ENCODE assay signal across 10 cellular contexts in the genomic region with DNA sequence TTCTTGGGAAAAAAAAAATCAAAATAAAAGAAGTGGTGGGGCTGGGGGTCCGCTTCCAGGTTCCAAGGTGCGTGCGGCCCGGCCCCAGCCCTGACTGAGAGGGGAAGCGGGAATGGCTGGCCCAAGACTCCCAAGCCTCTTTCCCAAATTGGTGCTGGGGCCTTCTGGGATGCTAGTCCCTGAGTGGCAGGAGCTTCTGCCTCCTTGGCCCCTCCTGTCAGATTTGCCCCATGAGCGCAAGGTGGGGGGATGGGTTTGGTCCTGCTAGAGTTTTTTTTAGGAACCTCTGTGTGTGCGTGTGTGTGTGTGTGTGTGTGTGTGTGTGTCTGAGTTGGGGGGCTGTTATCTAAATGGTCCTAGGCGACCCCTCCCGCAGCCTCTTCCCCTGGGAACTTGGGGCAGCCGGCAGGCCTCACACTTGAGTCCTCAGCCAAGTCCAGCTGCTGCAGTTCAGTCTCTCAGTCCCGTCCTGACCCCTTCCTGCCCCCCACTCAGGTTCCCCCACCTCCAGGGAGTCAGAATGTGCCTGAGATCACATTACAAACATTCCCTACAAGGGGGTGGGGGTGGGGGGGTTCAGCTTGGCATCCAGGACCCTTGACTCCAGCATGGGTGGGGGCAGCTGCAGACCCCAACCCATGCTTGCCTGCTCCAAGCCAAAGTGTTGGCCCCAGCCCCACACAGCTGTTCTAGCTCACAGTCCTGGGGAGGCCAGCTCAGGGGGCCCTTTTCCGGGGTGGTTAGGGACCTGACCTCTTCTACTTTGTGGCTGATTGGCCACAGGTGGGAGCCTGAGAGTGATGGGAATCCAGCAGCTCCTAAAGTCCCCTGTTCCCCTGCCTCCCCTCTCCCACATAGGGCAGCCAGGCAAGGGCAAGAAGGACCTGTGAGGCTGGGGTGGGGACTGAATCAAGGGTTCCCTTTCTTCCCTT. TPM values are rescaled to one million over a fixed set of nuclear protein-coding genes. Genes with fewer than 3 reads are reported as not detected.
DNase-seq lines count a peak whose midpoint lies in the region; ATAC-seq and TF ChIP-seq lines count a peak whose summit lies in the region.
"Had no signal": no experiment of that assay in that cellular context is flagged by ENCODE, and none has a peak within 500 bp of the region (broad histone marks: within the 10 kb centered on the region; RNA-seq: fewer than 3 reads in every experiment).

No MANE protein-coding gene starts in this region.

- POLR2A ChIA-PET in activated CD8-positive, alpha-beta T cell treated with anti-CD3 and anti-CD28 coated beads for 36 hours (lab: Charles Lee), result no interaction called here

- H3K4me3 Mint-ChIP-seq in activated CD8-positive, alpha-beta T cell treated with anti-CD3 and anti-CD28 coated beads for 36 hours, result no peak overlapping the region

- no peaks in the 10 kb centered on the region for H3K9me3 ChIP-seq in BLaER1
- H3K9me3 ChIP-seq in RWPE2 (ENCODE audit: severe bottlenecking), result no peaks in the 10 kb centered on the region
- H3K9me3 ChIP-seq in ovary, result no peaks in the 10 kb centered on the region
- H3K9me3 ChIP-seq: right lobe of liver had no signal

- TF ChIP-seq POLR2A in ovary (IDR thresholded peaks at IDR 0.05), result no peak

- no peaks in the 10 kb centered on the region for H3K27me3 Mint-ChIP-seq in activated CD8-positive, alpha-beta T cell treated with anti-CD3 and anti-CD28 coated beads for 36 hours

- peaks cover 16% of the 10 kb centered on the region for H3K4me1 Mint-ChIP-seq in activated CD8-positive, alpha-beta T cell treated with anti-CD3 and anti-CD28 coated beads for 36 hours (ENCODE audit: low read depth)

- H3K4me1 ChIP-seq in BLaER1 (peaks cover 66% of the 10 kb centered on the region), RWPE2 (ENCODE audit: insufficient read depth, poor library complexity, severe bottlenecking) (peaks cover 10% of the 10 kb centered on the region), ovary (ENCODE audit: insufficient read depth) (peaks cover 1% of the 10 kb centered on the region)
- H3K4me1 ChIP-seq: right lobe of liver had no signal

- H3K27ac Mint-ChIP-seq in activated CD8-positive, alpha-beta T cell treated with anti-CD3 and anti-CD28 coated beads for 36 hours, result no peak overlapping the region

- ATAC-seq in RWPE2 (ENCODE audit: low read depth) (no peak), GM21528 (IDR thresholded peaks at IDR 0.05; ENCODE audit: low FRiP score, unreplicated experiment) (no peak)
- ATAC-seq in activated CD8-positive, alpha-beta T cell treated with anti-CD3 and anti-CD28 coated beads for 36 hours, result no peak

- WGBS in ovary, 3 donors, result 48 to 64% (median 60%) methylated on average over 11 to 12 of the region's 12 CpGs

- TF ChIP-seq CTCF in RWPE2 (IDR thresholded peaks at IDR 0.05; ENCODE audit: poor library complexity, severe bottlenecking) (no peak), fibroblast of villous mesenchyme (IDR thresholded peaks at IDR 0.05; ENCODE audit: insufficient read depth, low read depth, low read length) (no peak), ovary (IDR thresholded peaks at IDR 0.05) (no peak)
- TF ChIP-seq CTCF in activated CD8-positive, alpha-beta T cell treated with anti-CD3 and anti-CD28 coated beads for 36 hours (IDR thresholded peaks at IDR 0.05), result no peak

- H3K27ac ChIP-seq in BLaER1 (peak overlapping the region; percentile 41), RWPE2 (ENCODE audit: poor library complexity, severe bottlenecking) (peak overlapping the region; percentile 83), ovary (no peak overlapping the region)
- H3K27ac ChIP-seq: right lobe of liver had no signal

- H3K4me2 ChIP-seq in BLaER1, result peak overlapping the region; percentile 83

- CTCF ChIA-PET in activated CD8-positive, alpha-beta T cell treated with anti-CD3 and anti-CD28 coated beads for 36 hours (lab: Charles Lee), result interaction anchor here (7.1 kb wide), 1 partner anchor 391 kb away, joined by 83 read pairs; no protein-coding TSS in a partner anchor

- peak overlapping the region; percentile 85 for H3K9ac ChIP-seq in BLaER1

- no peaks in the 10 kb centered on the region for H3K9me3 Mint-ChIP-seq in activated CD8-positive, alpha-beta T cell treated with anti-CD3 and anti-CD28 coated beads for 36 hours

- H3K4me3 ChIP-seq in BLaER1 (peak overlapping the region; percentile 80), RWPE2 (ENCODE audit: severe bottlenecking) (peak overlapping the region; percentile 91), fibroblast of villous mesenchyme (ENCODE audit: low read depth, low read length) (peak overlapping the region; percentile 72), ovary (peak overlapping the region; percentile 54)

- H3K36me3 Mint-ChIP-seq in activated CD8-positive, alpha-beta T cell treated with anti-CD3 and anti-CD28 coated beads for 36 hours (ENCODE audit: low read depth), result no peaks in the 10 kb centered on the region

- H3K27me3 ChIP-seq in BLaER1 (peaks cover 63% of the 10 kb centered on the region), RWPE2 (ENCODE audit: insufficient read depth, poor library complexity, severe bottlenecking) (no peaks in the 10 kb centered on the region), ovary (no peaks in the 10 kb centered on the region)
- H3K27me3 ChIP-seq: right lobe of liver had no signal

- intact Hi-C loops in ovary (cut with DNase I), result loop anchor here in 1 of 4 donors (5.0 kb wide), 1 partner anchor 230 kb away; no protein-coding TSS in a partner anchor
- intact Hi-C loops in activated CD8-positive, alpha-beta T cell treated with anti-CD3 and anti-CD28 coated beads for 36 hours (cut with micrococcal nuclease), result no loop called here

- TF ChIP-seq EP300 in ovary (IDR thresholded peaks at IDR 0.05), result no peak

- DNase-seq in RWPE2 (ENCODE audit: low spot score) (no peak), fibroblast of villous mesenchyme (ENCODE audit: low read depth) (no peak), ovary (peak in 2 of 5 donors; percentile 20 to 25), NCI-H146 treated with DMSO at 0.1 percent for 48 hours (lab: John Stamatoyannopoulos, UW; ENCODE audit: unreplicated experiment) (no peak)
- no peak for DNase-seq in activated CD8-positive, alpha-beta T cell treated with anti-CD3 and anti-CD28 coated beads for 36 hours
- DNase-seq in stimulated activated CD4-positive, alpha-beta T cell treated with anti-CD3 and anti-CD28 coated beads, Interleukin-4, amount 100 ng/mL, for 1 hour, result no peak
- DNase-seq: COR-L47 had no signal

- H3K36me3 ChIP-seq in BLaER1 (no peaks in the 10 kb centered on the region), RWPE2 (ENCODE audit: low read depth) (peaks cover 31% of the 10 kb centered on the region), ovary (no peaks in the 10 kb centered on the region)
- H3K36me3 ChIP-seq: right lobe of liver had no signal

- peaks cover 84% of the 10 kb centered on the region for H4K20me1 ChIP-seq in BLaER1

RNA-seq across cellular contexts. Expression of a gene that starts 4.0 kb away (rescaled TPM):
- total RNA-seq in fibroblast of villous mesenchyme, result 10.6 and 24.6 TPM in 2 replicates
- 10 to 100 TPM; 11.0 to 47.5 (median 26.2) TPM for total RNA-seq in ovary
- 10 to 100 TPM in 1 of 2 donors, 1 to 10 TPM in 1; 9.3 to 19.7 TPM for polyA plus RNA-seq in ovary
- 1 to 10 TPM; 3.1 to 4.2 TPM for total RNA-seq in activated CD8-positive, alpha-beta T cell treated with anti-CD3 and anti-CD28 coated beads for 36 hours

Comparison
In these comparisons a context has a peak if more than half of its experiments do, and no peak if none do; other contexts are left out.
1. H3K27ac ChIP-seq: peak in BLaER1 (single experiment) and RWPE2 (single experiment); none in ovary (0 of 2).
2. Peak in every context shown above with its lines, with median percentiles within 50 percentile points of each other: H3K4me3 ChIP-seq.